Comparison of ENCODE assay signal across 18 cellular contexts in genomic region chr10:3397846-3398245, GRCh38.
DNase-seq lines count a peak whose midpoint lies in the region; ATAC-seq, FAIRE-seq and TF ChIP-seq lines count a peak whose summit lies in the region.
"Had no signal": no experiment of that assay in that cellular context is flagged by ENCODE, and none has a peak within 500 bp of the region (broad histone marks: within the 10 kb centered on the region; RNA-seq: fewer than 3 reads in every experiment).

No MANE protein-coding gene starts in this region.

- in situ Hi-C loops in IMR-90 (cut with MboI; ENCODE audit: low sequenced_read_pairs), result no loop called here

- WGBS in IMR-90 (ENCODE audit: extremely low coverage in 2 of 2, insufficient read length in 1 of 2), 2 experiments, result 96% methylated on average over 16 of the region's 23 CpGs; no CpG with 5 or more reads in 1 of the 2 experiments

- no peak for TF ChIP-seq POLR2A in IMR-90 (IDR thresholded peaks at IDR 0.05; ENCODE audit: low read depth, low read length)

- H3K9me1 ChIP-seq in IMR-90 (ENCODE audit: insufficient read depth, low read length), result peaks cover 16% of the 10 kb centered on the region; the same call in 1 of the 2 replicates

- CTCF ChIA-PET in IMR-90 (lab: Yijun Ruan, JAX), result no interaction called here
- CTCF ChIA-PET in CD8-positive, alpha-beta memory T cell (lab: Charles Lee), result no interaction called here

- no peak for TF ChIP-seq RAD21 in IMR-90 (IDR thresholded peaks at IDR 0.05; ENCODE audit: low read length)

- H3K4ac ChIP-seq in IMR-90 (ENCODE audit: low read depth, low read length), result no peak overlapping the region

- no peak overlapping the region for H3K4me2 ChIP-seq in IMR-90 (ENCODE audit: low read depth, low read length)
- H3K4me2 ChIP-seq: A549 had no signal

- FAIRE-seq in kidney (lab: Jason Lieb, UNC), result no peak
- FAIRE-seq: A549, H54 had no signal

- H3K27me3 ChIP-seq in IMR-90 (ENCODE audit: control insufficient read depth, insufficient read depth, low read length), result no peaks in the 10 kb centered on the region
- H3K27me3 ChIP-seq in CD8-positive, alpha-beta memory T cell (ENCODE audit: insufficient read depth, low read length, poor library complexity, severe bottlenecking), result no peaks in the 10 kb centered on the region
- H3K27me3 ChIP-seq: BE2C had no signal

- peak overlapping the region; percentile 98 for H3K27ac Mint-ChIP-seq in neural crest cell (ENCODE audit: unreplicated experiment)
- H3K27ac Mint-ChIP-seq in stimulated activated effector memory CD8-positive, alpha-beta T cell treated with anti-CD3 and anti-CD28 coated beads, Interleukin-12 subunit alpha, Interleukin-12 subunit beta, amount 100 ng/mL, for 72 hours, result peak overlapping the region; percentile 81
- H3K27ac Mint-ChIP-seq in CD8-positive, alpha-beta memory T cell, result no peak overlapping the region
- H3K27ac Mint-ChIP-seq in naive thymus-derived CD8-positive, alpha-beta T cell, result peak overlapping the region in 1 of 10 donors; percentile 17
- no peak overlapping the region for H3K27ac Mint-ChIP-seq in activated naive CD8-positive, alpha-beta T cell treated with anti-CD3 and anti-CD28 coated beads for 36 hours
- H3K27ac Mint-ChIP-seq: CD4-positive, alpha-beta memory T cell; IgD-negative memory B cell had no signal

- H2BK120ac ChIP-seq in IMR-90 (ENCODE audit: low read depth, low read length), result no peak overlapping the region

- H3K4me3 Mint-ChIP-seq in neural crest cell, result no peak overlapping the region
- no peak overlapping the region for H3K4me3 Mint-ChIP-seq in stimulated activated effector memory CD8-positive, alpha-beta T cell treated with anti-CD3 and anti-CD28 coated beads, Interleukin-12 subunit alpha, Interleukin-12 subunit beta, amount 100 ng/mL, for 72 hours
- H3K4me3 Mint-ChIP-seq in CD8-positive, alpha-beta memory T cell, result no peak overlapping the region
- H3K4me3 Mint-ChIP-seq in naive thymus-derived CD8-positive, alpha-beta T cell, result no peak overlapping the region
- no peak overlapping the region for H3K4me3 Mint-ChIP-seq in activated naive CD8-positive, alpha-beta T cell treated with anti-CD3 and anti-CD28 coated beads for 36 hours
- H3K4me3 Mint-ChIP-seq: CD4-positive, alpha-beta memory T cell; IgD-negative memory B cell had no signal

- peak overlapping the region; percentile 61 for H2AK5ac ChIP-seq in IMR-90 (ENCODE audit: low read depth, low read length)

- peaks cover 68% of the 10 kb centered on the region for H3K4me1 Mint-ChIP-seq in neural crest cell
- H3K4me1 Mint-ChIP-seq in stimulated activated effector memory CD8-positive, alpha-beta T cell treated with anti-CD3 and anti-CD28 coated beads, Interleukin-12 subunit alpha, Interleukin-12 subunit beta, amount 100 ng/mL, for 72 hours, result peaks cover 12% of the 10 kb centered on the region
- H3K4me1 Mint-ChIP-seq in CD8-positive, alpha-beta memory T cell, result no peaks in the 10 kb centered on the region
- peaks cover 0 to 2% (median 0%) of the 10 kb centered on the region in 4 donors for H3K4me1 Mint-ChIP-seq in naive thymus-derived CD8-positive, alpha-beta T cell
- H3K4me1 Mint-ChIP-seq in activated naive CD8-positive, alpha-beta T cell treated with anti-CD3 and anti-CD28 coated beads for 36 hours, result no peaks in the 10 kb centered on the region

- H3K56ac ChIP-seq in IMR-90 (ENCODE audit: extremely low read depth, insufficient read depth, low read length), result no peak overlapping the region

- no peak for ATAC-seq in IMR-90 (ENCODE audit: low read depth)
- ATAC-seq in stimulated activated effector memory CD8-positive, alpha-beta T cell treated with anti-CD3 and anti-CD28 coated beads, Interleukin-12 subunit alpha, Interleukin-12 subunit beta, amount 100 ng/mL, for 72 hours, result no peak
- no peak for ATAC-seq in naive thymus-derived CD8-positive, alpha-beta T cell
- ATAC-seq: HCT116 had no signal

- H3K4me3 ChIP-seq in IMR-90 (ENCODE audit: insufficient read depth, low read depth, low read length) (no peak overlapping the region), kidney (ENCODE audit: low read length in 2 of 2) (no peak overlapping the region)
- H3K4me3 ChIP-seq in CD8-positive, alpha-beta memory T cell (ENCODE audit: low read length), result no peak overlapping the region
- H3K4me3 ChIP-seq: A549 had no signal

- H4K8ac ChIP-seq in IMR-90 (ENCODE audit: low read depth in 2 of 2, low read length in 2 of 2), result no peak overlapping the region

- H3K9me3 Mint-ChIP-seq in neural crest cell, result peaks cover 2% of the 10 kb centered on the region
- peaks cover 5% of the 10 kb centered on the region for H3K9me3 Mint-ChIP-seq in stimulated activated effector memory CD8-positive, alpha-beta T cell treated with anti-CD3 and anti-CD28 coated beads, Interleukin-12 subunit alpha, Interleukin-12 subunit beta, amount 100 ng/mL, for 72 hours
- peaks cover 0 to 6% (median 3%) of the 10 kb centered on the region in 5 donors for H3K9me3 Mint-ChIP-seq in CD8-positive, alpha-beta memory T cell
- peaks cover 0 to 12% (median 0%) of the 10 kb centered on the region in 9 donors for H3K9me3 Mint-ChIP-seq in naive thymus-derived CD8-positive, alpha-beta T cell
- H3K9me3 Mint-ChIP-seq in activated naive CD8-positive, alpha-beta T cell treated with anti-CD3 and anti-CD28 coated beads for 36 hours, result peaks cover 4% of the 10 kb centered on the region

- H2BK15ac ChIP-seq in IMR-90 (ENCODE audit: low read depth, low read length), result no peak overlapping the region

- H3K9ac ChIP-seq in IMR-90 (ENCODE audit: low read depth, low read length) (no peak overlapping the region), kidney (ENCODE audit: low read length in 2 of 2) (no peak overlapping the region)

- H3K27ac ChIP-seq in IMR-90 (ENCODE audit: insufficient read depth, low read length), result no peak overlapping the region
- no peak overlapping the region for H3K27ac ChIP-seq in kidney (ENCODE audit: low read depth in 2 of 2, low read length in 2 of 2)
- H3K27ac ChIP-seq in CD8-positive, alpha-beta memory T cell (ENCODE audit: low read depth, low read length), result no peak overlapping the region
- H3K27ac ChIP-seq: C4-2B had no signal

- H2AK9ac ChIP-seq in IMR-90 (replicated peaks; ENCODE audit: low read depth, low read length, poor library complexity), result no peak overlapping the region

- no peak overlapping the region for H2BK5ac ChIP-seq in IMR-90 (ENCODE audit: low read depth, low read length, poor library complexity, severe bottlenecking)

- 0 out of 2 replicates have a peak overlapping the region, but pooled peaks have one; percentile 43 for H2BK20ac ChIP-seq in IMR-90 (ENCODE audit: low read depth, low read length)

- no TSS peak for BruUV-seq in IMR-90 (replicated peaks; lab: Mats Ljungman, UMichigan)

- no peak overlapping the region for H2AFZ ChIP-seq in IMR-90 (replicated peaks; ENCODE audit: low read length, poor library complexity)

- H3K36me3 ChIP-seq in IMR-90 (ENCODE audit: control insufficient read depth, insufficient read depth, low read length) (no peaks in the 10 kb centered on the region), kidney (ENCODE audit: control insufficient read depth in 1 of 2, insufficient read depth in 2 of 2, low read length in 2 of 2) (no peaks in the 10 kb centered on the region)
- no peaks in the 10 kb centered on the region for H3K36me3 ChIP-seq in CD8-positive, alpha-beta memory T cell (ENCODE audit: insufficient read depth, low read length)
- H3K36me3 ChIP-seq: BE2C had no signal

- H3K4me1 ChIP-seq in IMR-90 (ENCODE audit: control insufficient read depth, insufficient read depth, low read length) (peaks cover 12% of the 10 kb centered on the region), kidney (ENCODE audit: control insufficient read depth in 1 of 2, insufficient read depth in 1 of 2, low read depth in 1 of 2, low read length in 2 of 2) (peaks cover 4 to 6% of the 10 kb centered on the region in 2 donors)
- no peaks in the 10 kb centered on the region for H3K4me1 ChIP-seq in CD8-positive, alpha-beta memory T cell (ENCODE audit: insufficient read depth, low read length)

- H3K27me3 Mint-ChIP-seq in neural crest cell (ENCODE audit: low read depth), result no peaks in the 10 kb centered on the region
- H3K27me3 Mint-ChIP-seq in CD8-positive, alpha-beta memory T cell, result peaks cover 2 to 4% of the 10 kb centered on the region in 2 donors
- peaks cover 2 to 29% (median 6%) of the 10 kb centered on the region in 5 donors for H3K27me3 Mint-ChIP-seq in naive thymus-derived CD8-positive, alpha-beta T cell
- H3K27me3 Mint-ChIP-seq in activated naive CD8-positive, alpha-beta T cell treated with anti-CD3 and anti-CD28 coated beads for 36 hours, result peaks cover 10% of the 10 kb centered on the region
- H3K27me3 Mint-ChIP-seq: CD4-positive, alpha-beta memory T cell had no signal

- no peaks in the 10 kb centered on the region for H3K36me3 Mint-ChIP-seq in neural crest cell (ENCODE audit: low read depth)
- H3K36me3 Mint-ChIP-seq in stimulated activated effector memory CD8-positive, alpha-beta T cell treated with anti-CD3 and anti-CD28 coated beads, Interleukin-12 subunit alpha, Interleukin-12 subunit beta, amount 100 ng/mL, for 72 hours, result peaks cover 6% of the 10 kb centered on the region
- H3K36me3 Mint-ChIP-seq in CD8-positive, alpha-beta memory T cell, result peaks cover 0 to 3% (median 0%) of the 10 kb centered on the region in 3 donors
- no peaks in the 10 kb centered on the region for H3K36me3 Mint-ChIP-seq in naive thymus-derived CD8-positive, alpha-beta T cell
- no peaks in the 10 kb centered on the region for H3K36me3 Mint-ChIP-seq in activated naive CD8-positive, alpha-beta T cell treated with anti-CD3 and anti-CD28 coated beads for 36 hours
- H3K36me3 Mint-ChIP-seq: CD4-positive, alpha-beta memory T cell had no signal

- H3K14ac ChIP-seq in IMR-90 (replicated peaks; ENCODE audit: low read depth, low read length), result no peak overlapping the region

- no peak overlapping the region for H4K91ac ChIP-seq in IMR-90 (ENCODE audit: insufficient read depth, low read depth, low read length)

- H3K18ac ChIP-seq in IMR-90 (ENCODE audit: low read depth, low read length), result no peak overlapping the region

- intact Hi-C loops in IMR-90 (cut with micrococcal nuclease) (no loop called here), kidney (cut with DNase I) (no loop called here)

- peaks cover 3% of the 10 kb centered on the region for H3K9me3 ChIP-seq in IMR-90 (ENCODE audit: control insufficient read depth, insufficient read depth, low read length)
- no peaks in the 10 kb centered on the region for H3K9me3 ChIP-seq in kidney (ENCODE audit: control insufficient read depth in 1 of 2, low read length in 2 of 2)
- H3K9me3 ChIP-seq in CD8-positive, alpha-beta memory T cell (ENCODE audit: low read length), result no peaks in the 10 kb centered on the region
- H3K9me3 ChIP-seq: A549, BE2C had no signal

- no peaks in the 10 kb centered on the region for H3K79me1 ChIP-seq in IMR-90 (ENCODE audit: low read depth in 1 of 2, low read length in 2 of 2)

- dilution Hi-C loops in IMR-90 (cut with HindIII; ENCODE audit: low sequenced_read_pairs, unreplicated experiment), result no loop called here

- no peak overlapping the region for H4K5ac ChIP-seq in IMR-90 (ENCODE audit: low read depth, low read length)

- no peak for TF ChIP-seq CTCF in IMR-90 (conservative IDR thresholded peaks at IDR 0.05; ENCODE audit: low read depth, low read length)
- TF ChIP-seq CTCF in kidney (IDR thresholded peaks at IDR 0.05; ENCODE audit: borderline replicate concordance, extremely low read depth, insufficient read depth), result no peak
- TF ChIP-seq CTCF in neural crest cell (conservative IDR thresholded peaks at IDR 0.05), result no peak

- POLR2A ChIA-PET in IMR-90 (lab: Charles Lee; ENCODE audit: unreplicated experiment), result no interaction called here
- POLR2A ChIA-PET in CD8-positive, alpha-beta memory T cell (lab: Charles Lee), result no interaction called here
- POLR2A ChIA-PET in naive thymus-derived CD8-positive, alpha-beta T cell (lab: Charles Lee), result no interaction called here

- no peaks in the 10 kb centered on the region for H4K20me1 ChIP-seq in IMR-90 (ENCODE audit: insufficient read depth, low read length)

- no peak overlapping the region for H3K23ac ChIP-seq in IMR-90 (ENCODE audit: low read depth, low read length)

- DNase-seq in IMR-90, result no peak
- DNase-seq in kidney, result peak; percentile 57
- DNase-seq in neural crest cell (ENCODE audit: low read depth, low spot score), result no peak
- DNase-seq in stimulated activated effector memory CD8-positive, alpha-beta T cell treated with anti-CD3 and anti-CD28 coated beads, Interleukin-12 subunit alpha, Interleukin-12 subunit beta, amount 100 ng/mL, for 72 hours (ENCODE audit: low spot score in 2 of 2), result no peak
- no peak for DNase-seq in CD8-positive, alpha-beta memory T cell
- DNase-seq in HK-2 (ENCODE audit: unreplicated experiment), result no peak
- DNase-seq in naive thymus-derived CD8-positive, alpha-beta T cell, result no peak
- DNase-seq in activated naive CD8-positive, alpha-beta T cell treated with anti-CD3 and anti-CD28 coated beads for 36 hours, result no peak
- DNase-seq: BE2C; CD4-positive, alpha-beta memory T cell; COR-L47; DND-41; GF-D8 had no signal

Comparison
In these comparisons a context has a peak if more than half of its experiments do, and no peak if none do; other contexts are left out.
1. H3K27ac Mint-ChIP-seq: peak in neural crest cell (single experiment) and stimulated activated effector memory CD8-positive, alpha-beta T cell treated with anti-CD3 and anti-CD28 coated beads, Interleukin-12 subunit alpha, Interleukin-12 subunit beta, amount 100 ng/mL, for 72 hours (single experiment); none in CD8-positive, alpha-beta memory T cell (0 of 8) and activated naive CD8-positive, alpha-beta T cell treated with anti-CD3 and anti-CD28 coated beads for 36 hours (single experiment).